Comparison of ENCODE assay signal across 33 cellular contexts in genomic region chr3:78665776-78666457, GRCh38.
DNase-seq lines count a peak whose midpoint lies in the region; ATAC-seq, FAIRE-seq and TF ChIP-seq lines count a peak whose summit lies in the region.
"Had no signal": no experiment of that assay in that cellular context is flagged by ENCODE, and none has a peak within 500 bp of the region (broad histone marks: within the 10 kb centered on the region; RNA-seq: fewer than 3 reads in every experiment).

No MANE protein-coding gene starts in this region.

- no peak overlapping the region for H3K56ac ChIP-seq in IMR-90 (ENCODE audit: extremely low read depth, insufficient read depth, low read length)
- H3K56ac ChIP-seq in mesendoderm (ENCODE audit: low read length), result no peak overlapping the region

- peaks cover 4% of the 10 kb centered on the region for H3K36me3 ChIP-seq in IMR-90 (ENCODE audit: control insufficient read depth, insufficient read depth, low read length)
- H3K36me3 ChIP-seq in mesendoderm (ENCODE audit: control insufficient read depth, insufficient read depth, low read length), result no peaks in the 10 kb centered on the region
- H3K36me3 ChIP-seq: pancreas, Peyer's patch had no signal

- no peaks in the 10 kb centered on the region for H4K20me1 ChIP-seq in IMR-90 (ENCODE audit: insufficient read depth, low read length)

- no peak overlapping the region for H2AK9ac ChIP-seq in IMR-90 (replicated peaks; ENCODE audit: low read depth, low read length, poor library complexity)

- H3K23ac ChIP-seq in IMR-90 (ENCODE audit: low read depth, low read length), result no peak overlapping the region
- H3K23ac ChIP-seq in mesendoderm (ENCODE audit: low read length), result no peak overlapping the region

- no peak overlapping the region; the same call in 1 of the 2 replicates for H3K4ac ChIP-seq in IMR-90 (ENCODE audit: low read depth, low read length)
- H3K4ac ChIP-seq in mesendoderm (ENCODE audit: low read depth, low read length), result no peak overlapping the region

- H2AFZ ChIP-seq in IMR-90 (replicated peaks; ENCODE audit: low read length, poor library complexity), result no peak overlapping the region

- H3K9me3 ChIP-seq in IMR-90 (ENCODE audit: control insufficient read depth, insufficient read depth, low read length), result no peaks in the 10 kb centered on the region
- H3K9me3 ChIP-seq: mucosa of descending colon, pancreas, Peyer's patch had no signal

- peak overlapping the region in 4 of 5 experiments; percentile 40 to 94 (median 90) for H3K27ac Mint-ChIP-seq in brain
- H3K27ac Mint-ChIP-seq: activated naive CD4-positive, alpha-beta T cell treated with anti-CD3 and anti-CD28 coated beads, Interleukin-2, amount 50 U/mL, for 72 hours; CD4-positive, alpha-beta T cell; dendritic cell treated with granulocyte-macrophage colony-stimulating factor and Interleukin-4, amounts not matched to agents 40 ng/mL and 50 ng/mL, for 4 days; nephron; type B pancreatic cell had no signal

- H2BK120ac ChIP-seq in IMR-90 (ENCODE audit: low read depth, low read length), result no peak overlapping the region
- H2BK120ac ChIP-seq in mesendoderm (ENCODE audit: low read depth, low read length), result no peak overlapping the region

- CTCF ChIA-PET in IMR-90 (lab: Yijun Ruan, JAX), result interaction anchor here (0.6 kb wide), 2 partner anchors 17 to 1379 kb away, joined by 3 to 4 read pairs; no protein-coding TSS in a partner anchor

- H3K4me1 ChIP-seq in IMR-90 (ENCODE audit: control insufficient read depth, insufficient read depth, low read length) (peaks cover 1% of the 10 kb centered on the region; the same call in 1 of the 2 replicates), mesendoderm (ENCODE audit: control insufficient read depth, low read depth, low read length) (no peaks in the 10 kb centered on the region)
- H3K4me1 ChIP-seq: pancreas, Peyer's patch had no signal

- H2BK20ac ChIP-seq in IMR-90 (ENCODE audit: low read depth, low read length), result no peak overlapping the region

- peaks cover 42% of the 10 kb centered on the region for H3K36me3 Mint-ChIP-seq in brain
- H3K36me3 Mint-ChIP-seq: activated naive CD4-positive, alpha-beta T cell treated with anti-CD3 and anti-CD28 coated beads, Interleukin-2, amount 50 U/mL, for 72 hours had no signal

- H3K9me3 Mint-ChIP-seq in brain, result no peaks in the 10 kb centered on the region
- H3K9me3 Mint-ChIP-seq: CD4-positive, alpha-beta T cell; dendritic cell treated with granulocyte-macrophage colony-stimulating factor and Interleukin-4, amounts not matched to agents 40 ng/mL and 50 ng/mL, for 4 days; nephron; type B pancreatic cell had no signal

- dilution Hi-C loops in IMR-90 (cut with HindIII; ENCODE audit: low sequenced_read_pairs, unreplicated experiment), result no loop called here

- no peaks in the 10 kb centered on the region for H3K9me1 ChIP-seq in IMR-90 (ENCODE audit: insufficient read depth, low read length)

- ATAC-seq in IMR-90 (ENCODE audit: low read depth) (peak; percentile 11; the same call in 1 of the 2 replicates), GM19463 (IDR thresholded peaks at IDR 0.05; ENCODE audit: unreplicated experiment) (no peak)
- ATAC-seq: activated naive CD4-positive, alpha-beta T cell treated with anti-CD3 and anti-CD28 coated beads, Interleukin-2, amount 50 U/mL, for 72 hours; left cardiac atrium; mucosa of descending colon; pancreas had no signal

- no peak for TF ChIP-seq CTCF in IMR-90 (conservative IDR thresholded peaks at IDR 0.05; ENCODE audit: low read depth, low read length)
- TF ChIP-seq CTCF in brain (conservative IDR thresholded peaks at IDR 0.05), result no peak

- H3K18ac ChIP-seq in IMR-90 (ENCODE audit: low read depth, low read length) (no peak overlapping the region), mesendoderm (ENCODE audit: low read length) (no peak overlapping the region)

- FAIRE-seq in A204.1 (lab: Jason Lieb, UNC), result peak; percentile 6
- FAIRE-seq: GM18507, pancreas had no signal

- no peaks in the 10 kb centered on the region for H3K27me3 ChIP-seq in IMR-90 (ENCODE audit: control insufficient read depth, insufficient read depth, low read length)
- no peaks in the 10 kb centered on the region for H3K27me3 ChIP-seq in mesendoderm (ENCODE audit: insufficient read depth, low read length, poor library complexity)
- H3K27me3 ChIP-seq: pancreas, Peyer's patch had no signal

- H3K27me3 Mint-ChIP-seq in brain, result no peaks in the 10 kb centered on the region
- H3K27me3 Mint-ChIP-seq: CD4-positive, alpha-beta T cell; dendritic cell treated with granulocyte-macrophage colony-stimulating factor and Interleukin-4, amounts not matched to agents 40 ng/mL and 50 ng/mL, for 4 days; type B pancreatic cell had no signal

- DNase-seq in IMR-90 (no peak), mesendoderm (peak; percentile 8), ACHN (no peak), SW480 (ENCODE audit: low spot score) (no peak), GDM1 (lab: John Stamatoyannopoulos, UW) (no peak)
- DNase-seq: 8988T; activated CD4-positive, alpha-beta T cell treated with anti-CD3 and anti-CD28 coated beads, Interleukin-2, amount 50 U/mL, for 1 hour; activated CD4-positive, CD25-positive, alpha-beta regulatory T cell; activated effector memory CD4-positive, alpha-beta T cell treated with Interleukin-2 at 50 U/mL for 16 hours; activated T-cell treated with anti-CD3 and anti-CD28 coated beads, Interleukin-2, amount 50 U/mL, for 1 hour; anterior cingulate cortex; CD4-positive, alpha-beta T cell; central memory CD4-positive, alpha-beta T cell; hippocampal formation; left cardiac atrium; mucosa of descending colon; NCI-H1417 treated with DMSO at 0.1 percent for 48 hours; NCI-H2081 treated with DMSO at 0.1 percent for 48 hours; NCI-H748 treated with DMSO at 0.1 percent for 48 hours; pancreas; Peyer's patch; SIG-M5; stimulated activated naive CD4-positive, alpha-beta T cell had no signal

- H3K9ac ChIP-seq in IMR-90 (ENCODE audit: low read depth, low read length), result no peak overlapping the region
- no peak overlapping the region for H3K9ac ChIP-seq in mesendoderm (ENCODE audit: low read length)

- H3K4me2 ChIP-seq in IMR-90 (ENCODE audit: low read depth, low read length) (no peak overlapping the region), mesendoderm (ENCODE audit: low read length) (no peak overlapping the region)

- H3K4me3 Mint-ChIP-seq in brain, result peak overlapping the region in 3 of 5 experiments; percentile 42 to 80 (median 65)
- H3K4me3 Mint-ChIP-seq: CD4-positive, alpha-beta T cell; dendritic cell treated with granulocyte-macrophage colony-stimulating factor and Interleukin-4, amounts not matched to agents 40 ng/mL and 50 ng/mL, for 4 days; nephron; type B pancreatic cell had no signal

- in situ Hi-C loops in IMR-90 (cut with MboI; ENCODE audit: low sequenced_read_pairs) (loop anchor here (10.0 to 25.0 kb wide), 3 partner anchors 321 to 821 kb away; no protein-coding TSS in a partner anchor), ACHN (cut with HindIII; ENCODE audit: low pct_ligation_motif_present, low pct_unique_long_range_greater_than_20kb, low sequenced_read_pairs) (loop anchor here (25.0 kb wide), 1 partner anchor 321 kb away; no protein-coding TSS in a partner anchor)

- H4K5ac ChIP-seq in IMR-90 (ENCODE audit: low read depth, low read length) (no peak overlapping the region), mesendoderm (ENCODE audit: low read length) (no peak overlapping the region)

- peak overlapping the region; percentile 9; the same call in 1 of the 2 replicates for H2AK5ac ChIP-seq in IMR-90 (ENCODE audit: low read depth, low read length)
- H2AK5ac ChIP-seq in mesendoderm (ENCODE audit: low read length), result no peak overlapping the region

- no peak for TF ChIP-seq RAD21 in IMR-90 (IDR thresholded peaks at IDR 0.05; ENCODE audit: low read length)

- H3K14ac ChIP-seq in IMR-90 (replicated peaks; ENCODE audit: low read depth, low read length), result no peak overlapping the region

- H4K8ac ChIP-seq in IMR-90 (ENCODE audit: low read depth in 2 of 2, low read length in 2 of 2) (peak overlapping the region in 1 of 2 experiments; percentile 4; a peak in 1 of 4 replicates), mesendoderm (ENCODE audit: low read depth, low read length) (no peak overlapping the region)

- intact Hi-C loops in IMR-90 (cut with micrococcal nuclease), result loop anchor here (10.0 kb wide), 1 partner anchor 209 kb away; no protein-coding TSS in a partner anchor

- POLR2A ChIA-PET in IMR-90 (lab: Charles Lee; ENCODE audit: unreplicated experiment), result no interaction called here

- H3K4me1 Mint-ChIP-seq in brain, result peaks cover 60% of the 10 kb centered on the region

- H3K4me3 ChIP-seq in IMR-90 (ENCODE audit: insufficient read depth, low read depth, low read length) (no peak overlapping the region), mesendoderm (ENCODE audit: low read length) (no peak overlapping the region)
- H3K4me3 ChIP-seq: lung, mucosa of descending colon, pancreas, Peyer's patch, skin epidermis had no signal

- H2BK5ac ChIP-seq in IMR-90 (ENCODE audit: low read depth, low read length, poor library complexity, severe bottlenecking), result no peak overlapping the region
- H2BK5ac ChIP-seq in mesendoderm (ENCODE audit: low read length), result no peak overlapping the region

- BruUV-seq in IMR-90 (replicated peaks; lab: Mats Ljungman, UMichigan), result no TSS peak

- no peaks in the 10 kb centered on the region for H3K79me2 ChIP-seq in mesendoderm (ENCODE audit: control insufficient read depth, insufficient read depth, low read length)

- H2BK15ac ChIP-seq in IMR-90 (ENCODE audit: low read depth, low read length), result no peak overlapping the region
- H2BK15ac ChIP-seq in mesendoderm (replicated peaks; ENCODE audit: low read depth), result no peak overlapping the region

- H3K79me1 ChIP-seq in IMR-90 (ENCODE audit: low read depth in 1 of 2, low read length in 2 of 2), result no peaks in the 10 kb centered on the region
- no peaks in the 10 kb centered on the region for H3K79me1 ChIP-seq in mesendoderm (ENCODE audit: low read length)

- H4K91ac ChIP-seq in IMR-90 (ENCODE audit: insufficient read depth, low read depth, low read length), result no peak overlapping the region

- no peak for TF ChIP-seq POLR2A in IMR-90 (IDR thresholded peaks at IDR 0.05; ENCODE audit: low read depth, low read length)

- no CpG with 5 or more reads among the region's 11 CpGs for WGBS in IMR-90 (ENCODE audit: extremely low coverage in 2 of 2, insufficient read length in 1 of 2), 2 experiments
- no CpG with 5 or more reads among the region's 11 CpGs for WGBS in mesendoderm (ENCODE audit: extremely low coverage, insufficient coverage, low lambda C conversion rate)

- H3K27ac ChIP-seq in IMR-90 (ENCODE audit: insufficient read depth, low read length), result no peak overlapping the region
- no peak overlapping the region for H3K27ac ChIP-seq in mesendoderm (ENCODE audit: low read depth, low read length)
- H3K27ac ChIP-seq: pancreas, Peyer's patch had no signal

TF ChIP-seq in IMR-90, 13 proteins besides CTCF, POLR2A, EP300 and RAD21 (continues in another document):
- TF ChIP-seq RFX5 (IDR thresholded peaks at IDR 0.05; ENCODE audit: low read depth, low read length) (no peak), USF2 (IDR thresholded peaks at IDR 0.05; ENCODE audit: low read depth, low read length) (no peak)
